ENCODE assay signal across 11 cellular contexts in the genomic region with DNA sequence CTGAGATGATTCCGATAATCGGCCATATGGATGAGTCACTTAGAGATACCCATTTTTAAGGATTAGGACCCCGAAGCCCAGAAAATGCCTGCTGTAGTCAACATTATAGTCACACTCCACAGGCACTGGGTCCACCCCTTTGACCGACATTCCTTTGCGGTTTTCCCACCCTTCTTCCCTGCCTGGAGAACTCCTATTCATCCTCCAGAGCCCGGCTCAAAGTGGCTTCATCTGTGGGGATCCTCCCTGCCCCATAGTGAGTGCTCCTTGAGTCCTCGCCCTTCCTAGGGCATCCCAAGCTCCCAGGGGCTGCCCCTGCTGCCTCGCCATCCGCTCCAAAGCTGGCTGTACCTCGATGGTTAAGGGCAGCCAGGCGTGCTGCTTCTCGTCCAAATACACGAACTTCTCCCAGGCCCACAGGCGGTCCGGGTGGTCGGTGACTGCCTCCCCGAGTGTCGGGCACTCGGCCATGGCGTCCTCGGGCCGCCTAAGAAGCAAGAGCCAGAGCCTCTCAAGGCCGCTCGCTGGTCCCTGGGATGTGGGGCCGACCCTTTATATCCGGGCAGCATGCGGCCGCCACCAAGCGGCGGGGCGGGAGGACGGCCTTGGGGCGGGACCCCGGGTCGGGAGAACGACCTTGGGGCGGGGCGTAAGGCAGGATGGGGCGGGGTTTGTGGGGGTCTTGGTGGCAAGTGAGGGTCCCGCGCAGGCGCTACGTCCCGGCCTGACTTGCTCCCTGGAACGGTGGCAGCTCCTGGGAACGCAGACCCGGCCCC. TPM values are rescaled to one million over a fixed set of nuclear protein-coding genes. Genes with fewer than 3 reads are reported as not detected.
DNase-seq lines count a peak whose midpoint lies in the region; ATAC-seq and TF ChIP-seq lines count a peak whose summit lies in the region.
"Had no signal": no experiment of that assay in that cellular context is flagged by ENCODE, and none has a peak within 500 bp of the region (broad histone marks: within the 10 kb centered on the region; RNA-seq: fewer than 3 reads in every experiment).

A gene with protein sequence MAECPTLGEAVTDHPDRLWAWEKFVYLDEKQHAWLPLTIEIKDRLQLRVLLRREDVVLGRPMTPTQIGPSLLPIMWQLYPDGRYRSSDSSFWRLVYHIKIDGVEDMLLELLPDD (minus strand): TSS at position 530 of the 776 bp plus-strand sequence. CDS start 59 bp downstream, at position 471.

- H3K4me3 ChIP-seq in GM12864 (ENCODE audit: low read depth, low read length) (peak within 1 kb of the TSS; percentile 68), OCI-LY7 (ENCODE audit: low read depth, low read length, poor library complexity, severe bottlenecking) (peak within 1 kb of the TSS; percentile 99), suprapubic skin (no peak within 1 kb of the TSS)

- TF ChIP-seq EP300 in suprapubic skin (IDR thresholded peaks at IDR 0.05), result no peak

- WGBS in suprapubic skin, result 93% methylated on average over 11 of the region's 47 CpGs

- intact Hi-C loops in OCI-LY7 (cut with micrococcal nuclease; ENCODE audit: unreplicated experiment), result loop anchor here (10.0 kb wide), 1 partner anchor 171 kb away; no protein-coding TSS in a partner anchor

- ATAC-seq in GM19351 (IDR thresholded peaks at IDR 0.05; ENCODE audit: unreplicated experiment) (peak; percentile 82), HG02870 (IDR thresholded peaks at IDR 0.05; ENCODE audit: unreplicated experiment) (peak; percentile 65)
- ATAC-seq: activated CD4-positive, CD25-positive, alpha-beta regulatory T cell treated with anti-CD3 and anti-CD28 coated beads, Interleukin-2, amount 50 U/mL, for 24 hours had no signal

- H2AFZ ChIP-seq in OCI-LY7 (ENCODE audit: low read length), result peak within 1 kb of the TSS; percentile 50; the same call in 1 of the 2 replicates

- H3K27me3 ChIP-seq in suprapubic skin, result peaks cover 35% of the 10 kb centered on the region

- POLR2A ChIA-PET in OCI-LY7 (lab: Charles Lee), result interaction anchor here (0.6 to 3.0 kb wide), 5 partner anchors 11 to 196 kb away, joined by 3 to 20 read pairs (median 8); no protein-coding TSS in a partner anchor

- DNase-seq in GM12864 (ENCODE audit: low read depth), result no peak
- peak; percentile 93 for DNase-seq in OCI-LY7 (ENCODE audit: low spot score)
- DNase-seq in occipital lobe (lab: John Stamatoyannopoulos, UW), result no peak
- DNase-seq in ecto neural progenitor cell (ENCODE audit: low spot score), result no peak
- DNase-seq in suprapubic skin (ENCODE audit: low spot score in 2 of 2), result no peak
- DNase-seq in NCI-H1092 treated with DMSO at 0.1 percent for 48 hours (lab: John Stamatoyannopoulos, UW), result no peak
- DNase-seq: CD8-positive, alpha-beta memory T cell had no signal

- TF ChIP-seq CTCF in GM12864 (IDR thresholded peaks at IDR 0.05; ENCODE audit: low read depth, low read length, missing control alignments) (peak; percentile 36), OCI-LY7 (conservative IDR thresholded peaks at IDR 0.05; ENCODE audit: low read length) (peak; percentile 70), suprapubic skin (IDR thresholded peaks at IDR 0.05) (no peak)

- no peaks in the 10 kb centered on the region for H4K20me1 ChIP-seq in OCI-LY7 (ENCODE audit: insufficient read depth, low read length)

- CTCF ChIA-PET in OCI-LY7 (lab: Charles Lee; ENCODE audit: unreplicated experiment), result interaction anchor here (2.2 kb wide), 1 partner anchor 48 kb away, joined by 10 read pairs; no protein-coding TSS in a partner anchor

- TF ChIP-seq POLR2A in suprapubic skin (IDR thresholded peaks at IDR 0.05), result no peak

- no peaks in the 10 kb centered on the region for H3K9me3 ChIP-seq in OCI-LY7 (ENCODE audit: low read length)
- no peaks in the 10 kb centered on the region for H3K9me3 ChIP-seq in suprapubic skin

- peak within 1 kb of the TSS; percentile 86 for H3K27ac ChIP-seq in OCI-LY7 (ENCODE audit: low read depth, low read length, poor library complexity, severe bottlenecking)
- H3K27ac ChIP-seq in suprapubic skin, result no peak within 1 kb of the TSS

- H3K36me3 ChIP-seq in OCI-LY7 (ENCODE audit: insufficient read depth, low read length) (peaks cover 50% of the 10 kb centered on the region), suprapubic skin (no peaks in the 10 kb centered on the region)

- peaks cover 57% of the 10 kb centered on the region for H3K4me1 ChIP-seq in OCI-LY7 (ENCODE audit: insufficient read depth, low read length, poor library complexity, severe bottlenecking)
- H3K4me1 ChIP-seq in suprapubic skin, result no peaks in the 10 kb centered on the region

- H3K9me2 ChIP-seq in OCI-LY7 (ENCODE audit: insufficient read depth, low read length), result no peaks in the 10 kb centered on the region

- peaks cover 35% of the 10 kb centered on the region for H3K79me2 ChIP-seq in OCI-LY7 (ENCODE audit: insufficient read depth, low read depth, low read length)

- H3K4me2 ChIP-seq in OCI-LY7 (ENCODE audit: low read length), result peak within 1 kb of the TSS; percentile 96

- BruUV-seq in OCI-LY7 (replicated peaks; lab: Mats Ljungman, UMichigan), result no TSS peak

RNA-seq across cellular contexts. Expression of the gene that starts here (rescaled TPM):
- total RNA-seq in OCI-LY7 (2014; rRNA removed; shearing (Covaris generic)), result 1,441 and 1,586 TPM in 2 replicates
- total RNA-seq in OCI-LY7 (2022) (574 and 673 TPM in 2 replicates), occipital lobe (0.31 TPM), suprapubic skin (not detected)
- total RNA-seq: astrocyte; CD8-positive, alpha-beta memory T cell had no signal

Comparison
In these comparisons a context has a peak if more than half of its experiments do, and no peak if none do; other contexts are left out.
1. RNA of the gene that starts here (total RNA-seq): 574 to 1,586 TPM in OCI-LY7; 0.31 TPM in occipital lobe (single experiment) and not detected in suprapubic skin; every median in the first group is over 100 times any median in the second.
2. CTCF ChIP-seq: peak in GM12864 (single experiment) and OCI-LY7 (single experiment); none in suprapubic skin (0 of 2).